Comparison of ENCODE assay signal across 14 cellular contexts in genomic region chr12:123033392-123034021, GRCh38. TPM values are rescaled to one million over a fixed set of nuclear protein-coding genes. Genes with fewer than 3 reads are reported as not detected.
DNase-seq lines count a peak whose midpoint lies in the region; TF ChIP-seq lines count a peak whose summit lies in the region.
"Had no signal": no experiment of that assay in that cellular context is flagged by ENCODE, and none has a peak within 500 bp of the region (broad histone marks: within the 10 kb centered on the region; RNA-seq: fewer than 3 reads in every experiment).

No MANE protein-coding gene starts in this region.

- H3K27ac Mint-ChIP-seq in activated T-cell treated with anti-CD3 and anti-CD28 coated beads, Interleukin-2, amount 50 U/mL, for 24 hours, result peak overlapping the region; percentile 77
- peak overlapping the region in 3 of 5 experiments; percentile 0 to 70 (median 13) for H3K27ac Mint-ChIP-seq in brain

- H3K36me3 Mint-ChIP-seq in activated T-cell treated with anti-CD3 and anti-CD28 coated beads, Interleukin-2, amount 50 U/mL, for 24 hours (ENCODE audit: low read depth), result peaks cover 8% of the 10 kb centered on the region
- no peaks in the 10 kb centered on the region for H3K36me3 Mint-ChIP-seq in brain

- H3K27me3 Mint-ChIP-seq in activated T-cell treated with anti-CD3 and anti-CD28 coated beads, Interleukin-2, amount 50 U/mL, for 24 hours, result no peaks in the 10 kb centered on the region
- no peaks in the 10 kb centered on the region for H3K27me3 Mint-ChIP-seq in brain

- intact Hi-C loops in posterior vena cava (cut with DNase I), result no loop called here

- H3K4me1 Mint-ChIP-seq in activated T-cell treated with anti-CD3 and anti-CD28 coated beads, Interleukin-2, amount 50 U/mL, for 24 hours (ENCODE audit: low read depth), result peaks cover 27% of the 10 kb centered on the region
- no peaks in the 10 kb centered on the region for H3K4me1 Mint-ChIP-seq in brain

- no peak for DNase-seq in activated T-cell treated with anti-CD3 and anti-CD28 coated beads, Interleukin-2, amount 50 U/mL, for 24 hours
- DNase-seq in activated T-cell treated with anti-CD3 and anti-CD28 coated beads, Interleukin-2, amount 50 U/mL, for 1 hour, result no peak
- peak; percentile 80 for DNase-seq in OCI-M1 (lab: John Stamatoyannopoulos, UW)
- peak; percentile 31 for DNase-seq in posterior vena cava (ENCODE audit: low spot score)
- no peak for DNase-seq in AG08396 (ENCODE audit: low spot score)
- no peak for DNase-seq in mesenteric fat pad (ENCODE audit: low spot score)
- DNase-seq in DMS 273 treated with DMSO at 0.1 percent for 48 hours (lab: John Stamatoyannopoulos, UW), result no peak
- DNase-seq: activated CD4-positive, CD25-positive, alpha-beta regulatory T cell treated with anti-CD3 and anti-CD28 coated beads, Interleukin-2, amount 50 U/mL, for 72 hours; brain microvascular endothelial cell; hippocampal formation; MM.1S; NCI-H2029 treated with DMSO at 0.1 percent for 48 hours; psoas muscle had no signal

- peak overlapping the region; percentile 19 for H3K4me3 Mint-ChIP-seq in activated T-cell treated with anti-CD3 and anti-CD28 coated beads, Interleukin-2, amount 50 U/mL, for 24 hours
- no peak overlapping the region for H3K4me3 Mint-ChIP-seq in brain

- TF ChIP-seq CTCF in brain (conservative IDR thresholded peaks at IDR 0.05), result no peak

- H3K9me3 Mint-ChIP-seq in activated T-cell treated with anti-CD3 and anti-CD28 coated beads, Interleukin-2, amount 50 U/mL, for 24 hours, result no peaks in the 10 kb centered on the region
- H3K9me3 Mint-ChIP-seq in brain, result no peaks in the 10 kb centered on the region

RNA-seq across cellular contexts. Expression of gene ARL6IP4, which starts 53.0 kb away (rescaled TPM):
- polyA plus RNA-seq in brain (ENCODE audit: insufficient read depth, low read depth, low replicate concordance), result 283 TPM
- total RNA-seq in posterior vena cava (100 to 1,000 TPM; 125 to 132 TPM), mesenteric fat pad (132 TPM)

RNA-seq across cellular contexts. Expression of gene OGFOD2, which starts 58.5 kb away (rescaled TPM):
- 12.7 TPM for polyA plus RNA-seq in brain (ENCODE audit: insufficient read depth, low read depth, low replicate concordance)
- total RNA-seq in posterior vena cava (1 to 10 TPM; 7.6 to 9.6 TPM), mesenteric fat pad (8.6 TPM)

Comparison
In these comparisons a context has a peak if more than half of its experiments do, and no peak if none do; other contexts are left out.
1. DNase-seq: peak in OCI-M1 (single experiment) and posterior vena cava (single experiment); none in activated T-cell treated with anti-CD3 and anti-CD28 coated beads, Interleukin-2, amount 50 U/mL, for 24 hours (single experiment), activated T-cell treated with anti-CD3 and anti-CD28 coated beads, Interleukin-2, amount 50 U/mL, for 1 hour (single experiment), AG08396 (single experiment), mesenteric fat pad (single experiment) and DMS 273 treated with DMSO at 0.1 percent for 48 hours (single experiment).